21 cellular contexts compared by ENCODE assay signal in genomic region chr21:45162115-45162514, GRCh38.
"Had no signal": no experiment of that assay in that cellular context is flagged by ENCODE, and none has a peak within 500 bp of the region (broad histone marks: within the 10 kb centered on the region; RNA-seq: fewer than 3 reads in every experiment).

No MANE protein-coding gene starts in this region.

- H3K4me3 Mint-ChIP-seq: activated naive CD8-positive, alpha-beta T cell treated with anti-CD3 and anti-CD28 coated beads, Interleukin-2, amount 50 U/mL, for 24 hours; activated T-helper 1 cell treated with anti-CD3 and anti-CD28 coated beads, Interleukin-12 subunit alpha, Interleukin-12 subunit beta, Interleukin-2, Interleukin-4 antibody, amounts not matched to agents 30 ng/mL and 10 ng/mL and 1 ng/mL, durations not matched to agents 14 hours and 24 hours and 36 hours; dendritic cell treated with granulocyte-macrophage colony-stimulating factor and Interleukin-4, amounts not matched to agents 40 ng/mL and 50 ng/mL, for 4 days; immature natural killer cell; natural killer cell; stimulated activated naive B cell treated with anti-CD40 and anti-IgM and Interleukin-4, amounts not matched to agents 10 μg/mL and 1 μg/mL and 100 μg/mL, for 72 hours; T-helper 17 cell had no signal

- H3K27me3 ChIP-seq: foreskin keratinocyte, testis, upper lobe of left lung had no signal

- H3K27ac Mint-ChIP-seq: activated naive CD8-positive, alpha-beta T cell treated with anti-CD3 and anti-CD28 coated beads, Interleukin-2, amount 50 U/mL, for 24 hours; dendritic cell treated with granulocyte-macrophage colony-stimulating factor and Interleukin-4, amounts not matched to agents 40 ng/mL and 50 ng/mL, for 4 days; immature natural killer cell; natural killer cell; T-helper 17 cell had no signal

- H3K27ac ChIP-seq: foreskin keratinocyte, lower lobe of right lung, testis, upper lobe of left lung had no signal

- H3K4me1 ChIP-seq: upper lobe of left lung had no signal

- H3K9me3 Mint-ChIP-seq: activated naive CD8-positive, alpha-beta T cell treated with anti-CD3 and anti-CD28 coated beads, Interleukin-2, amount 50 U/mL, for 24 hours; activated T-helper 1 cell treated with anti-CD3 and anti-CD28 coated beads, Interleukin-12 subunit alpha, Interleukin-12 subunit beta, Interleukin-2, Interleukin-4 antibody, amounts not matched to agents 30 ng/mL and 10 ng/mL and 1 ng/mL, durations not matched to agents 14 hours and 24 hours and 36 hours; immature natural killer cell; natural killer cell had no signal

- H3K4me3 ChIP-seq: lower lobe of right lung, testis, upper lobe of left lung had no signal

- H3K36me3 Mint-ChIP-seq: natural killer cell had no signal

- DNase-seq: activated CD4-positive, alpha-beta T cell treated with anti-CD3 and anti-CD28 coated beads for 48 hours; activated CD4-positive, CD25-positive, alpha-beta regulatory T cell; activated gamma-delta T cell; activated naive CD4-positive, alpha-beta T cell treated with anti-CD3 and anti-CD28 coated beads, Interleukin-2, amount 50 U/mL, for 16 hours; activated naive CD8-positive, alpha-beta T cell treated with anti-CD3 and anti-CD28 coated beads, Interleukin-2, amount 50 U/mL, for 24 hours; effector CD4-positive, alpha-beta T cell; erythroblast; foreskin keratinocyte; immature natural killer cell; lower lobe of right lung; natural killer cell; stimulated activated CD4-positive, alpha-beta T cell treated with anti-CD3 and anti-CD28 coated beads, Interleukin-2, amount 100 ng/mL, for 48 hours; stimulated activated CD8-positive, alpha-beta memory T cell treated with anti-CD3 and anti-CD28 coated beads, Interleukin-4, amount 100 ng/mL, for 48 hours; stimulated activated naive B cell treated with anti-CD40 and anti-IgM and Interleukin-4, amounts not matched to agents 10 μg/mL and 1 μg/mL and 100 μg/mL, for 72 hours; T-helper 17 cell; upper lobe of left lung had no signal

- H3K9me3 ChIP-seq: lower lobe of right lung, testis, upper lobe of left lung had no signal

- H3K4me1 Mint-ChIP-seq: activated naive CD8-positive, alpha-beta T cell treated with anti-CD3 and anti-CD28 coated beads, Interleukin-2, amount 50 U/mL, for 24 hours; immature natural killer cell; natural killer cell had no signal

- H3K27me3 Mint-ChIP-seq: activated naive CD8-positive, alpha-beta T cell treated with anti-CD3 and anti-CD28 coated beads, Interleukin-2, amount 50 U/mL, for 24 hours; dendritic cell treated with granulocyte-macrophage colony-stimulating factor and Interleukin-4, amounts not matched to agents 40 ng/mL and 50 ng/mL, for 4 days; stimulated activated naive B cell treated with anti-CD40 and anti-IgM and Interleukin-4, amounts not matched to agents 10 μg/mL and 1 μg/mL and 100 μg/mL, for 72 hours; T-helper 17 cell had no signal

- ATAC-seq: activated naive CD8-positive, alpha-beta T cell treated with anti-CD3 and anti-CD28 coated beads, Interleukin-2, amount 50 U/mL, for 24 hours; left lobe of liver; lower lobe of right lung; natural killer cell; sciatic nerve; stimulated activated naive B cell treated with anti-CD40 and anti-IgM and Interleukin-4, amounts not matched to agents 10 μg/mL and 1 μg/mL and 100 μg/mL, for 72 hours; T-helper 17 cell had no signal
